Comparison of ENCODE assay signal across 24 cellular contexts in genomic region chr4:156676116-156676851, GRCh38.
"Had no signal": no experiment of that assay in that cellular context is flagged by ENCODE, and none has a peak within 500 bp of the region (broad histone marks: within the 10 kb centered on the region; RNA-seq: fewer than 3 reads in every experiment).

No MANE protein-coding gene starts in this region.

- H3K27me3 Mint-ChIP-seq: activated CD4-positive, alpha-beta T cell treated with anti-CD3 and anti-CD28 coated beads, Interleukin-2, amount 10 ng/mL, durations not matched to agents 7 days and 5 days; activated CD8-positive, alpha-beta T cell treated with anti-CD3 and anti-CD28 coated beads for 36 hours; activated T-helper 17 cell treated with anti-CD3 and anti-CD28 coated beads, Interleukin-2, amount 50 U/mL, for 72 hours; stimulated activated naive CD8-positive, alpha-beta T cell treated with anti-CD3 and anti-CD28 coated beads, Interleukin-15, Interleukin-2, amounts not matched to agents 100 ng/mL and 50 ng/mL, for 24 hours had no signal

- H3K4me3 Mint-ChIP-seq: activated CD4-positive, alpha-beta T cell treated with anti-CD3 and anti-CD28 coated beads, Interleukin-2, amount 10 ng/mL, durations not matched to agents 7 days and 5 days; activated CD8-positive, alpha-beta T cell treated with anti-CD3 and anti-CD28 coated beads for 36 hours; activated T-cell treated with anti-CD3 and anti-CD28 coated beads, Interleukin-2, amount 50 U/mL, for 4 hours; activated T-helper 17 cell treated with anti-CD3 and anti-CD28 coated beads, Interleukin-2, amount 50 U/mL, for 72 hours; stimulated activated naive CD8-positive, alpha-beta T cell treated with anti-CD3 and anti-CD28 coated beads, Interleukin-15, Interleukin-2, amounts not matched to agents 100 ng/mL and 50 ng/mL, for 24 hours had no signal

- H3K9me3 Mint-ChIP-seq: activated CD4-positive, alpha-beta T cell treated with anti-CD3 and anti-CD28 coated beads, Interleukin-2, amount 10 ng/mL, durations not matched to agents 7 days and 5 days had no signal

- ATAC-seq: activated CD8-positive, alpha-beta T cell treated with anti-CD3 and anti-CD28 coated beads for 36 hours; activated T-cell treated with anti-CD3 and anti-CD28 coated beads, Interleukin-2, amount 50 U/mL, for 4 hours; activated T-helper 17 cell treated with anti-CD3 and anti-CD28 coated beads, Interleukin-2, amount 50 U/mL, for 72 hours had no signal

- H3K4me1 Mint-ChIP-seq: activated CD4-positive, alpha-beta T cell treated with anti-CD3 and anti-CD28 coated beads, Interleukin-2, amount 10 ng/mL, durations not matched to agents 7 days and 5 days; activated T-helper 17 cell treated with anti-CD3 and anti-CD28 coated beads, Interleukin-2, amount 50 U/mL, for 72 hours had no signal

- H3K36me3 ChIP-seq: esophagus squamous epithelium, heart right ventricle, lower lobe of right lung, right atrium auricular region, thoracic aorta, upper lobe of right lung had no signal

- H3K27ac Mint-ChIP-seq: activated CD4-positive, alpha-beta T cell treated with anti-CD3 and anti-CD28 coated beads, Interleukin-2, amount 10 ng/mL, durations not matched to agents 7 days and 5 days; activated CD8-positive, alpha-beta T cell treated with anti-CD3 and anti-CD28 coated beads for 36 hours; activated T-helper 17 cell treated with anti-CD3 and anti-CD28 coated beads, Interleukin-2, amount 50 U/mL, for 72 hours; stimulated activated naive CD8-positive, alpha-beta T cell treated with anti-CD3 and anti-CD28 coated beads, Interleukin-15, Interleukin-2, amounts not matched to agents 100 ng/mL and 50 ng/mL, for 24 hours had no signal

- H3K4me3 ChIP-seq: esophagus squamous epithelium, heart right ventricle, lower lobe of right lung, mucosa of descending colon, right atrium auricular region, thoracic aorta, upper lobe of right lung had no signal

- DNase-seq: activated CD4-positive, alpha-beta T cell treated with anti-CD3 and anti-CD28 coated beads, Interleukin-2, amount 10 ng/mL, durations not matched to agents 7 days and 5 days; activated CD4-positive, CD25-positive, alpha-beta regulatory T cell treated with anti-CD3 and anti-CD28 coated beads, Interleukin-2, amount 50 U/mL, for 72 hours; activated CD8-positive, alpha-beta T cell treated with anti-CD3 and anti-CD28 coated beads for 36 hours; activated gamma-delta T cell treated with Interleukin-2 at 50 U/mL for 16 hours; activated naive CD4-positive, alpha-beta T cell treated with anti-CD3 and anti-CD28 coated beads, Interleukin-2, amount 50 U/mL, for 16 hours; activated T-cell treated with anti-CD3 and anti-CD28 coated beads, Interleukin-2, amount 50 U/mL, for 4 hours; amniotic stem cell; effector CD8-positive, alpha-beta T cell; esophagus squamous epithelium; foreskin melanocyte; heart right ventricle; lower lobe of right lung; mucosa of descending colon; nucleus accumbens; stimulated activated CD4-positive, alpha-beta T cell treated with anti-CD3 and anti-CD28 coated beads, Interleukin-12 subunit alpha, Interleukin-12 subunit beta, amount 100 ng/mL, for 4 hours; stimulated activated CD4-positive, alpha-beta T cell treated with anti-CD3 and anti-CD28 coated beads, Interleukin-4, amount 100 ng/mL, for 1 hour; upper lobe of right lung had no signal

- H3K27me3 ChIP-seq: esophagus squamous epithelium, heart right ventricle, right atrium auricular region, upper lobe of right lung had no signal

- FAIRE-seq: colon, endometrium had no signal

- H3K27ac ChIP-seq: epithelial cell of prostate, esophagus squamous epithelium, heart right ventricle, lower lobe of right lung, right atrium auricular region, thoracic aorta, upper lobe of right lung had no signal

- H3K9me3 ChIP-seq: esophagus squamous epithelium, heart right ventricle, lower lobe of right lung, mucosa of descending colon, right atrium auricular region, thoracic aorta, upper lobe of right lung had no signal

- H3K4me1 ChIP-seq: heart right ventricle, lower lobe of right lung, right atrium auricular region, upper lobe of right lung had no signal
